8 cellular contexts compared by ENCODE assay signal in genomic region chr14:75711796-75712211, GRCh38. TPM values are rescaled to one million over a fixed set of nuclear protein-coding genes. Genes with fewer than 3 reads are reported as not detected.
DNase-seq lines count a peak whose midpoint lies in the region; ATAC-seq, FAIRE-seq and TF ChIP-seq lines count a peak whose summit lies in the region.

No MANE protein-coding gene starts in this region.

- H3K27me3 Mint-ChIP-seq in activated CD4-positive, alpha-beta T cell treated with anti-CD3 and anti-CD28 coated beads, Interleukin-2, amount 10 ng/mL, durations not matched to agents 7 days and 5 days: no peaks in the 10 kb centered on the region

- peaks cover 3% of the 10 kb centered on the region for H3K4me1 Mint-ChIP-seq in activated CD4-positive, alpha-beta T cell treated with anti-CD3 and anti-CD28 coated beads, Interleukin-2, amount 10 ng/mL, durations not matched to agents 7 days and 5 days

- ATAC-seq in left lung: peak; percentile 89

- no peak overlapping the region for H3K9ac ChIP-seq in colonic mucosa (ENCODE audit: low read depth in 2 of 2, low read length in 2 of 2)

- no peaks in the 10 kb centered on the region for H3K4me1 ChIP-seq in colonic mucosa
- H3K4me1 ChIP-seq in left lung: peaks cover 15 to 21% of the 10 kb centered on the region in 2 donors
- peaks cover 0 to 19% (median 11%) of the 10 kb centered on the region in 4 donors for H3K4me1 ChIP-seq in tibial artery

- H3K4me3 ChIP-seq in colonic mucosa (no peak overlapping the region), left lung (no peak overlapping the region), tibial artery (no peak overlapping the region)

- DNase-seq in GM18507 (ENCODE audit: extremely low spot score, insufficient read length, low read depth) (no peak), M059J (ENCODE audit: low read depth) (peak; percentile 97), colonic mucosa (peak; percentile 32), left lung (peak; percentile 75 to 76), tibial artery (peak; percentile 56 to 86), NCI-H2171 treated with DMSO at 0.1 percent for 48 hours (lab: John Stamatoyannopoulos, UW) (no peak)
- no peak for DNase-seq in NK-92 treated with Interleukin-12 subunit alpha and Interleukin-12 subunit beta, amount 100 ng/mL, for 24 hours (lab: John Stamatoyannopoulos, UW)
- no peak for DNase-seq in activated CD4-positive, alpha-beta T cell treated with anti-CD3 and anti-CD28 coated beads, Interleukin-2, amount 10 ng/mL, durations not matched to agents 7 days and 5 days

- H3K9me3 Mint-ChIP-seq in activated CD4-positive, alpha-beta T cell treated with anti-CD3 and anti-CD28 coated beads, Interleukin-2, amount 10 ng/mL, durations not matched to agents 7 days and 5 days: no peaks in the 10 kb centered on the region

- FAIRE-seq in GM18507 (lab: Jason Lieb, UNC): peak; percentile 54

- no peaks in the 10 kb centered on the region for H3K36me3 ChIP-seq in colonic mucosa
- peaks cover 0 to 14% of the 10 kb centered on the region in 2 donors for H3K36me3 ChIP-seq in left lung
- peaks cover 0 to 14% (median 0%) of the 10 kb centered on the region in 3 donors for H3K36me3 ChIP-seq in tibial artery

- H3K27ac ChIP-seq in colonic mucosa (no peak overlapping the region), left lung (peak overlapping the region; percentile 62 to 78), tibial artery (peak overlapping the region; percentile 65 to 68)

- H3K9me3 ChIP-seq in colonic mucosa: no peaks in the 10 kb centered on the region
- H3K9me3 ChIP-seq in left lung: no peaks in the 10 kb centered on the region
- no peaks in the 10 kb centered on the region for H3K9me3 ChIP-seq in tibial artery

- TF ChIP-seq CTCF in colonic mucosa (IDR thresholded peaks at IDR 0.05) (no peak), left lung (IDR thresholded peaks at IDR 0.05) (no peak), tibial artery (IDR thresholded peaks at IDR 0.05) (no peak)

- no peak overlapping the region for H3K27ac Mint-ChIP-seq in activated CD4-positive, alpha-beta T cell treated with anti-CD3 and anti-CD28 coated beads, Interleukin-2, amount 10 ng/mL, durations not matched to agents 7 days and 5 days

- intact Hi-C loops in colonic mucosa (cut with DNase I): no loop called here
- intact Hi-C loops in left lung (cut with DNase I): loop anchor here in 1 of 2 donors (5.0 to 10.0 kb wide), 2 partner anchors 73 to 270 kb away; partner anchors contain the start of gene TGFB3
- intact Hi-C loops in tibial artery (cut with DNase I; ENCODE audit: low total_unique reads): loop anchor here (2.0 to 10.0 kb wide), 2 partner anchors 271 to 473 kb away; no protein-coding TSS in a partner anchor

- H3K4me3 Mint-ChIP-seq in activated CD4-positive, alpha-beta T cell treated with anti-CD3 and anti-CD28 coated beads, Interleukin-2, amount 10 ng/mL, durations not matched to agents 7 days and 5 days: no peak overlapping the region

- no peaks in the 10 kb centered on the region for H3K27me3 ChIP-seq in colonic mucosa
- no peaks in the 10 kb centered on the region for H3K27me3 ChIP-seq in left lung
- H3K27me3 ChIP-seq in tibial artery: no peaks in the 10 kb centered on the region

- POLR2A ChIA-PET in activated CD4-positive, alpha-beta T cell treated with anti-CD3 and anti-CD28 coated beads, Interleukin-2, amount 10 ng/mL, durations not matched to agents 7 days and 5 days (lab: Charles Lee): no interaction called here

- H3K36me3 Mint-ChIP-seq in activated CD4-positive, alpha-beta T cell treated with anti-CD3 and anti-CD28 coated beads, Interleukin-2, amount 10 ng/mL, durations not matched to agents 7 days and 5 days (ENCODE audit: low read depth): peaks cover 2% of the 10 kb centered on the region

- CTCF ChIA-PET in activated CD4-positive, alpha-beta T cell treated with anti-CD3 and anti-CD28 coated beads, Interleukin-2, amount 10 ng/mL, durations not matched to agents 7 days and 5 days (lab: Charles Lee): interaction anchor here (0.7 to 4.2 kb wide), 4 partner anchors 10 to 653 kb away, joined by 3 to 38 read pairs (median 6); partner anchors contain the start of genes IFT43 and TGFB3

RNA-seq across cellular contexts. Expression of gene TTLL5, which starts 50.8 kb away (rescaled TPM):
- total RNA-seq in M059J (2014; rRNA removed; shearing (Covaris generic)): 31.0 and 42.8 TPM in 2 replicates
- total RNA-seq in colonic mucosa: 10 to 100 TPM; 26.5 to 37.3 TPM
- total RNA-seq in left lung: 10 to 100 TPM; 30.8 to 33.7 TPM
- 10 to 100 TPM; 33.3 to 43.3 TPM for total RNA-seq in activated CD4-positive, alpha-beta T cell treated with anti-CD3 and anti-CD28 coated beads, Interleukin-2, amount 10 ng/mL, durations not matched to agents 7 days and 5 days

RNA-seq across cellular contexts. Expression of gene ERG28, which starts 51.1 kb away (rescaled TPM):
- 22.7 and 37.5 TPM in 2 replicates for total RNA-seq in M059J (2014; rRNA removed; shearing (Covaris generic))
- total RNA-seq in colonic mucosa: 10 to 100 TPM; 24.4 to 32.3 TPM
- 10 to 100 TPM; 29.1 to 44.5 TPM for total RNA-seq in left lung
- total RNA-seq in activated CD4-positive, alpha-beta T cell treated with anti-CD3 and anti-CD28 coated beads, Interleukin-2, amount 10 ng/mL, durations not matched to agents 7 days and 5 days: 10 to 100 TPM; 17.3 to 21.5 TPM

Comparison
In these comparisons a context has a peak if more than half of its experiments do, and no peak if none do; other contexts are left out.
1. DNase-seq: peak in M059J (single experiment), colonic mucosa (single experiment), left lung (2 of 2) and tibial artery (2 of 2); none in GM18507 (single experiment), NCI-H2171 treated with DMSO at 0.1 percent for 48 hours (single experiment), NK-92 treated with Interleukin-12 subunit alpha and Interleukin-12 subunit beta, amount 100 ng/mL, for 24 hours (single experiment) and activated CD4-positive, alpha-beta T cell treated with anti-CD3 and anti-CD28 coated beads, Interleukin-2, amount 10 ng/mL, durations not matched to agents 7 days and 5 days (single experiment).